ENCODE assay signal across 1 cellular context in the genomic region with DNA sequence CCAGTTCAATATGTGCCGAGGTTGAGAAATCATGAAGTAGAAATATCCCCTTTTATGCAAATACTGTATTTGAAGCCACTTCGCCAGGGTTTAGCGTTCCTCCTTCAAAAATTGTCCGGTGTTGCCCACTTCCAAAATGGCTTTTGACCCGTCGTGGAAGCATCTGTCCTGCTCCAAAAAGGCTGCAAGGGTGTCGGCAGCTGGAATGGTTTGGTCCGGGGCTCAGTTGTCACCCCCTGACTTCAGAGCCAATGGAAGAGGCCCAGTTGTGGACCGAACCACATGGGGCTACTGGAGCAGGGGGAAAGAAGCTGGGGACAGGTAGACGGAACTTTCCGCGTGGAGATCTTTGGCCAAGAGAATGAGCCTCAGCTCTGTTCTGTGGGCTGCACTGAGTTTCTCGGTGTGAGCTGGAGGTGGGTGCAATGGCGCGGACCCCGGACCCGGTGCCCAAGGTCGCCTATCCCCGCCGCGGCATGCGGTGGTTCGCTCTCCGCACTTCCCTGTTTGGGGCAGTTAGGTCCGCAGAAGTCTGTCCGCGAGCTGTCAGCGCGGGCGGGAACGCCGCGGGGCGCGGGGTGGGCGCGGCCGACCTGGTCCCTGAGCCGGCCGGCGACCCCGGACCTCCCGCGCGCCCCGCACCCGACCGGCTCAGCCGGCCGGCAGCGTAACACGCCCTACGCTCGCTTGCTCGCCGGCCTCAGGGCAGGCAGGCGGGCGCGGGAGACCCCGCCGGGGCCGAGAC.
TF ChIP-seq lines count a peak whose summit lies in the region.

ANKRD13A (plus strand) TSS at position 527 of the 745 bp plus-strand sequence. CDS start 259 bp downstream, outside the sequence.

TF ChIP-seq in HepG2, 621 proteins besides CTCF, POLR2A, EP300 and RAD21 (continued from another document and continues in another):
- TF ChIP-seq, protein P1, sequence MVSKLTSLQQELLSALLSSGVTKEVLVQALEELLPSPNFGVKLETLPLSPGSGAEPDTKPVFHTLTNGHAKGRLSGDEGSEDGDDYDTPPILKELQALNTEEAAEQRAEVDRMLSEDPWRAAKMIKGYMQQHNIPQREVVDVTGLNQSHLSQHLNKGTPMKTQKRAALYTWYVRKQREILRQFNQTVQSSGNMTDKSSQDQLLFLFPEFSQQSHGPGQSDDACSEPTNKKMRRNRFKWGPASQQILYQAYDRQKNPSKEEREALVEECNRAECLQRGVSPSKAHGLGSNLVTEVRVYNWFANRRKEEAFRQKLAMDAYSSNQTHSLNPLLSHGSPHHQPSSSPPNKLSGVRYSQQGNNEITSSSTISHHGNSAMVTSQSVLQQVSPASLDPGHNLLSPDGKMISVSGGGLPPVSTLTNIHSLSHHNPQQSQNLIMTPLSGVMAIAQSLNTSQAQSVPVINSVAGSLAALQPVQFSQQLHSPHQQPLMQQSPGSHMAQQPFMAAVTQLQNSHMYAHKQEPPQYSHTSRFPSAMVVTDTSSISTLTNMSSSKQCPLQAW (CRISPR knock-in tag; IDR thresholded peaks at IDR 0.05) = peak; percentile 72
- TF ChIP-seq, protein P2, sequence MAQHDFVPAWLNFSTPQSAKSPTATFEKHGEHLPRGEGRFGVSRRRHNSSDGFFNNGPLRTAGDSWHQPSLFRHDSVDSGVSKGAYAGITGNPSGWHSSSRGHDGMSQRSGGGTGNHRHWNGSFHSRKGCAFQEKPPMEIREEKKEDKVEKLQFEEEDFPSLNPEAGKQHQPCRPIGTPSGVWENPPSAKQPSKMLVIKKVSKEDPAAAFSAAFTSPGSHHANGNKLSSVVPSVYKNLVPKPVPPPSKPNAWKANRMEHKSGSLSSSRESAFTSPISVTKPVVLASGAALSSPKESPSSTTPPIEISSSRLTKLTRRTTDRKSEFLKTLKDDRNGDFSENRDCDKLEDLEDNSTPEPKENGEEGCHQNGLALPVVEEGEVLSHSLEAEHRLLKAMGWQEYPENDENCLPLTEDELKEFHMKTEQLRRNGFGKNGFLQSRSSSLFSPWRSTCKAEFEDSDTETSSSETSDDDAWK (CRISPR knock-in tag; IDR thresholded peaks at IDR 0.05) = no peak
- TF ChIP-seq POLR2AphosphoS2 (IDR thresholded peaks at IDR 0.05; ENCODE audit: low read depth, low read length) (no peak), SP1 (IDR thresholded peaks at IDR 0.05) (no peak), SP1 (CRISPR knock-in tag; IDR thresholded peaks at IDR 0.05) (peak; percentile 51; the same call in 1 of the 2 replicates), U2AF2 (IDR thresholded peaks at IDR 0.05; ENCODE audit: low read depth, low read length) (no peak), RCOR2 (CRISPR knock-in tag; IDR thresholded peaks at IDR 0.05) (peak; percentile 60; the same call in 1 of the 2 replicates), GPN1 (CRISPR knock-in tag; IDR thresholded peaks at IDR 0.05; ENCODE audit: borderline replicate concordance) (no peak), NFIC (IDR thresholded peaks at IDR 0.05; ENCODE audit: low read length) (peak; percentile 47; the same call in 1 of the 2 replicates), ZNF282 (IDR thresholded peaks at IDR 0.05; ENCODE audit: partially characterized antibody) (no peak), HNF4G (IDR thresholded peaks at IDR 0.05; ENCODE audit: borderline replicate concordance, low read depth, low read length) (peak; percentile 18; the same call in 1 of the 2 replicates), HNF4G (CRISPR knock-in tag; IDR thresholded peaks at IDR 0.05; ENCODE audit: borderline replicate concordance, low read depth) (peak; percentile 10; the same call in 1 of the 2 replicates), SMAD3 (CRISPR knock-in tag; IDR thresholded peaks at IDR 0.05) (peak; percentile 85), THAP11 (CRISPR knock-in tag; IDR thresholded peaks at IDR 0.05) (peak; percentile 81), PTBP1 (IDR thresholded peaks at IDR 0.05; ENCODE audit: low read depth, low read length, poor library complexity, severe bottlenecking) (no peak), KLF11 (CRISPR knock-in tag; IDR thresholded peaks at IDR 0.05) (peak; percentile 82), ZNF230 (CRISPR knock-in tag; IDR thresholded peaks at IDR 0.05) (no peak), NFATC3 (CRISPR knock-in tag; IDR thresholded peaks at IDR 0.05) (0 out of 2 replicates have a peak, but pooled peaks have one; percentile 64), ZNF83 (CRISPR knock-in tag; IDR thresholded peaks at IDR 0.05; ENCODE audit: borderline replicate concordance) (peak; percentile 40; the same call in 1 of the 2 replicates), CEBPB (IDR thresholded peaks at IDR 0.05; ENCODE audit: borderline replicate concordance, low read depth, low read length) (no peak), JUNB (CRISPR knock-in tag; IDR thresholded peaks at IDR 0.05; ENCODE audit: borderline replicate concordance) (no peak), ZFYVE20 (CRISPR knock-in tag; IDR thresholded peaks at IDR 0.05; ENCODE audit: borderline replicate concordance, low read depth) (no peak), MED1 (CRISPR knock-in tag; IDR thresholded peaks at IDR 0.05) (peak; percentile 52; the same call in 1 of the 2 replicates), SUZ12 (IDR thresholded peaks at IDR 0.05; ENCODE audit: low read depth, low read length) (no peak), STAG1 (CRISPR knock-in tag; IDR thresholded peaks at IDR 0.05) (no peak), ZFX (CRISPR knock-in tag; IDR thresholded peaks at IDR 0.05; ENCODE audit: low read depth) (peak; percentile 60; the same call in 1 of the 2 replicates), BRD4 (CRISPR knock-in tag; IDR thresholded peaks at IDR 0.05) (peak; percentile 73), ZNF530 (CRISPR knock-in tag; IDR thresholded peaks at IDR 0.05; ENCODE audit: low read depth) (no peak), SALL2 (CRISPR knock-in tag; IDR thresholded peaks at IDR 0.05) (peak; percentile 36; the same call in 1 of the 2 replicates), ZNF761 (CRISPR knock-in tag; conservative IDR thresholded peaks at IDR 0.05) (no peak)
- TF ChIP-seq, protein P3, sequence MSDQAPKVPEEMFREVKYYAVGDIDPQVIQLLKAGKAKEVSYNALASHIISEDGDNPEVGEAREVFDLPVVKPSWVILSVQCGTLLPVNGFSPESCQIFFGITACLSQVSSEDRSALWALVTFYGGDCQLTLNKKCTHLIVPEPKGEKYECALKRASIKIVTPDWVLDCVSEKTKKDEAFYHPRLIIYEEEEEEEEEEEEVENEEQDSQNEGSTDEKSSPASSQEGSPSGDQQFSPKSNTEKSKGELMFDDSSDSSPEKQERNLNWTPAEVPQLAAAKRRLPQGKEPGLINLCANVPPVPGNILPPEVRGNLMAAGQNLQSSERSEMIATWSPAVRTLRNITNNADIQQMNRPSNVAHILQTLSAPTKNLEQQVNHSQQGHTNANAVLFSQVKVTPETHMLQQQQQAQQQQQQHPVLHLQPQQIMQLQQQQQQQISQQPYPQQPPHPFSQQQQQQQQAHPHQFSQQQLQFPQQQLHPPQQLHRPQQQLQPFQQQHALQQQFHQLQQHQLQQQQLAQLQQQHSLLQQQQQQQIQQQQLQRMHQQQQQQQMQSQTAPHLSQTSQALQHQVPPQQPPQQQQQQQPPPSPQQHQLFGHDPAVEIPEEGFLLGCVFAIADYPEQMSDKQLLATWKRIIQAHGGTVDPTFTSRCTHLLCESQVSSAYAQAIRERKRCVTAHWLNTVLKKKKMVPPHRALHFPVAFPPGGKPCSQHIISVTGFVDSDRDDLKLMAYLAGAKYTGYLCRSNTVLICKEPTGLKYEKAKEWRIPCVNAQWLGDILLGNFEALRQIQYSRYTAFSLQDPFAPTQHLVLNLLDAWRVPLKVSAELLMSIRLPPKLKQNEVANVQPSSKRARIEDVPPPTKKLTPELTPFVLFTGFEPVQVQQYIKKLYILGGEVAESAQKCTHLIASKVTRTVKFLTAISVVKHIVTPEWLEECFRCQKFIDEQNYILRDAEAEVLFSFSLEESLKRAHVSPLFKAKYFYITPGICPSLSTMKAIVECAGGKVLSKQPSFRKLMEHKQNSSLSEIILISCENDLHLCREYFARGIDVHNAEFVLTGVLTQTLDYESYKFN (CRISPR knock-in tag; conservative IDR thresholded peaks at IDR 0.05) = peak; percentile 60
- TF ChIP-seq, protein P4, sequence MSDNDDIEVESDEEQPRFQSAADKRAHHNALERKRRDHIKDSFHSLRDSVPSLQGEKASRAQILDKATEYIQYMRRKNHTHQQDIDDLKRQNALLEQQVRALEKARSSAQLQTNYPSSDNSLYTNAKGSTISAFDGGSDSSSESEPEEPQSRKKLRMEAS (IDR thresholded peaks at IDR 0.05) = peak; percentile 90
- TF ChIP-seq, protein P5, sequence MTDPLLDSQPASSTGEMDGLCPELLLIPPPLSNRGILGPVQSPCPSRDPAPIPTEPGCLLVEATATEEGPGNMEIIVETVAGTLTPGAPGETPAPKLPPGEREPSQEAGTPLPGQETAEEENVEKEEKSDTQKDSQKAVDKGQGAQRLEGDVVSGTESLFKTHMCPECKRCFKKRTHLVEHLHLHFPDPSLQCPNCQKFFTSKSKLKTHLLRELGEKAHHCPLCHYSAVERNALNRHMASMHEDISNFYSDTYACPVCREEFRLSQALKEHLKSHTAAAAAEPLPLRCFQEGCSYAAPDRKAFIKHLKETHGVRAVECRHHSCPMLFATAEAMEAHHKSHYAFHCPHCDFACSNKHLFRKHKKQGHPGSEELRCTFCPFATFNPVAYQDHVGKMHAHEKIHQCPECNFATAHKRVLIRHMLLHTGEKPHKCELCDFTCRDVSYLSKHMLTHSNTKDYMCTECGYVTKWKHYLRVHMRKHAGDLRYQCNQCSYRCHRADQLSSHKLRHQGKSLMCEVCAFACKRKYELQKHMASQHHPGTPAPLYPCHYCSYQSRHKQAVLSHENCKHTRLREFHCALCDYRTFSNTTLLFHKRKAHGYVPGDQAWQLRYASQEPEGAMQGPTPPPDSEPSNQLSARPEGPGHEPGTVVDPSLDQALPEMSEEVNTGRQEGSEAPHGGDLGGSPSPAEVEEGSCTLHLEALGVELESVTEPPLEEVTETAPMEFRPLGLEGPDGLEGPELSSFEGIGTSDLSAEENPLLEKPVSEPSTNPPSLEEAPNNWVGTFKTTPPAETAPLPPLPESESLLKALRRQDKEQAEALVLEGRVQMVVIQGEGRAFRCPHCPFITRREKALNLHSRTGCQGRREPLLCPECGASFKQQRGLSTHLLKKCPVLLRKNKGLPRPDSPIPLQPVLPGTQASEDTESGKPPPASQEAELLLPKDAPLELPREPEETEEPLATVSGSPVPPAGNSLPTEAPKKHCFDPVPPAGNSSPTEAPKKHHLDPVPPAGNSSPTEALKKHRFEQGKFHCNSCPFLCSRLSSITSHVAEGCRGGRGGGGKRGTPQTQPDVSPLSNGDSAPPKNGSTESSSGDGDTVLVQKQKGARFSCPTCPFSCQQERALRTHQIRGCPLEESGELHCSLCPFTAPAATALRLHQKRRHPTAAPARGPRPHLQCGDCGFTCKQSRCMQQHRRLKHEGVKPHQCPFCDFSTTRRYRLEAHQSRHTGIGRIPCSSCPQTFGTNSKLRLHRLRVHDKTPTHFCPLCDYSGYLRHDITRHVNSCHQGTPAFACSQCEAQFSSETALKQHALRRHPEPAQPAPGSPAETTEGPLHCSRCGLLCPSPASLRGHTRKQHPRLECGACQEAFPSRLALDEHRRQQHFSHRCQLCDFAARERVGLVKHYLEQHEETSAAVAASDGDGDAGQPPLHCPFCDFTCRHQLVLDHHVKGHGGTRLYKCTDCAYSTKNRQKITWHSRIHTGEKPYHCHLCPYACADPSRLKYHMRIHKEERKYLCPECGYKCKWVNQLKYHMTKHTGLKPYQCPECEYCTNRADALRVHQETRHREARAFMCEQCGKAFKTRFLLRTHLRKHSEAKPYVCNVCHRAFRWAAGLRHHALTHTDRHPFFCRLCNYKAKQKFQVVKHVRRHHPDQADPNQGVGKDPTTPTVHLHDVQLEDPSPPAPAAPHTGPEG (CRISPR knock-in tag; IDR thresholded peaks at IDR 0.05) = no peak; the same call in 1 of the 2 replicates
- TF ChIP-seq, protein P6, sequence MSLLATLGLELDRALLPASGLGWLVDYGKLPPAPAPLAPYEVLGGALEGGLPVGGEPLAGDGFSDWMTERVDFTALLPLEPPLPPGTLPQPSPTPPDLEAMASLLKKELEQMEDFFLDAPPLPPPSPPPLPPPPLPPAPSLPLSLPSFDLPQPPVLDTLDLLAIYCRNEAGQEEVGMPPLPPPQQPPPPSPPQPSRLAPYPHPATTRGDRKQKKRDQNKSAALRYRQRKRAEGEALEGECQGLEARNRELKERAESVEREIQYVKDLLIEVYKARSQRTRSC (CRISPR knock-in tag; IDR thresholded peaks at IDR 0.05; ENCODE audit: low read depth) = 0 out of 2 replicates have a peak, but pooled peaks have one; percentile 26
- TF ChIP-seq, protein P7, sequence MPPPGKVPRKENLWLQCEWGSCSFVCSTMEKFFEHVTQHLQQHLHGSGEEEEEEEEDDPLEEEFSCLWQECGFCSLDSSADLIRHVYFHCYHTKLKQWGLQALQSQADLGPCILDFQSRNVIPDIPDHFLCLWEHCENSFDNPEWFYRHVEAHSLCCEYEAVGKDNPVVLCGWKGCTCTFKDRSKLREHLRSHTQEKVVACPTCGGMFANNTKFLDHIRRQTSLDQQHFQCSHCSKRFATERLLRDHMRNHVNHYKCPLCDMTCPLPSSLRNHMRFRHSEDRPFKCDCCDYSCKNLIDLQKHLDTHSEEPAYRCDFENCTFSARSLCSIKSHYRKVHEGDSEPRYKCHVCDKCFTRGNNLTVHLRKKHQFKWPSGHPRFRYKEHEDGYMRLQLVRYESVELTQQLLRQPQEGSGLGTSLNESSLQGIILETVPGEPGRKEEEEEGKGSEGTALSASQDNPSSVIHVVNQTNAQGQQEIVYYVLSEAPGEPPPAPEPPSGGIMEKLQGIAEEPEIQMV (CRISPR knock-in tag; IDR thresholded peaks at IDR 0.05; ENCODE audit: low read depth) = peak; percentile 76
- TF ChIP-seq, protein P8, sequence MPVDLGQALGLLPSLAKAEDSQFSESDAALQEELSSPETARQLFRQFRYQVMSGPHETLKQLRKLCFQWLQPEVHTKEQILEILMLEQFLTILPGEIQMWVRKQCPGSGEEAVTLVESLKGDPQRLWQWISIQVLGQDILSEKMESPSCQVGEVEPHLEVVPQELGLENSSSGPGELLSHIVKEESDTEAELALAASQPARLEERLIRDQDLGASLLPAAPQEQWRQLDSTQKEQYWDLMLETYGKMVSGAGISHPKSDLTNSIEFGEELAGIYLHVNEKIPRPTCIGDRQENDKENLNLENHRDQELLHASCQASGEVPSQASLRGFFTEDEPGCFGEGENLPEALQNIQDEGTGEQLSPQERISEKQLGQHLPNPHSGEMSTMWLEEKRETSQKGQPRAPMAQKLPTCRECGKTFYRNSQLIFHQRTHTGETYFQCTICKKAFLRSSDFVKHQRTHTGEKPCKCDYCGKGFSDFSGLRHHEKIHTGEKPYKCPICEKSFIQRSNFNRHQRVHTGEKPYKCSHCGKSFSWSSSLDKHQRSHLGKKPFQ (CRISPR knock-in tag; IDR thresholded peaks at IDR 0.05; ENCODE audit: insufficient replicate concordance) = peak; percentile 41
